ENCODE assay signal across 1 cellular context in genomic region chr22:32204856-32205722, GRCh38.
TF ChIP-seq lines count a peak whose summit lies in the region.

TSS of gene RFPL2 (minus strand) at chr22:32205073. CDS start at chr22:32202451, 2,622 bp downstream.

TF ChIP-seq in GM12878, 131 proteins besides CTCF, POLR2A, EP300 and RAD21 (continued from another document):
- no peak for TF ChIP-seq ZNF687 (IDR thresholded peaks at IDR 0.05)
